15 cellular contexts compared by ENCODE assay signal in genomic region chr10:25263931-25264330, GRCh38.
"Had no signal": no experiment of that assay in that cellular context is flagged by ENCODE, and none has a peak within 500 bp of the region (broad histone marks: within the 10 kb centered on the region; RNA-seq: fewer than 3 reads in every experiment).

No MANE protein-coding gene starts in this region.

- ATAC-seq: natural killer cell; right lobe of liver; stimulated activated naive B cell treated with anti-CD40 and anti-IgM and Interleukin-4, amounts not matched to agents 10 μg/mL and 1 μg/mL and 100 μg/mL, for 72 hours had no signal

- H3K4me3 ChIP-seq: dorsolateral prefrontal cortex, lung, right lobe of liver, thoracic aorta, tibial nerve, upper lobe of left lung, uterus had no signal

- DNase-seq: dorsolateral prefrontal cortex; effector CD4-positive, alpha-beta T cell; hypothalamus; immature natural killer cell; natural killer cell; right lobe of liver; small intestine; stimulated activated CD4-positive, alpha-beta T cell treated with anti-CD3 and anti-CD28 coated beads, Interleukin-15, amount 100 ng/mL, for 24 hours; stimulated activated CD4-positive, alpha-beta T cell treated with anti-CD3 and anti-CD28 coated beads, Interleukin-2, amount 100 ng/mL, for 48 hours; stimulated activated naive B cell treated with anti-CD40 and anti-IgM and Interleukin-4, amounts not matched to agents 10 μg/mL and 1 μg/mL and 100 μg/mL, for 72 hours; upper lobe of left lung; uterus had no signal
